In the genomic region with DNA sequence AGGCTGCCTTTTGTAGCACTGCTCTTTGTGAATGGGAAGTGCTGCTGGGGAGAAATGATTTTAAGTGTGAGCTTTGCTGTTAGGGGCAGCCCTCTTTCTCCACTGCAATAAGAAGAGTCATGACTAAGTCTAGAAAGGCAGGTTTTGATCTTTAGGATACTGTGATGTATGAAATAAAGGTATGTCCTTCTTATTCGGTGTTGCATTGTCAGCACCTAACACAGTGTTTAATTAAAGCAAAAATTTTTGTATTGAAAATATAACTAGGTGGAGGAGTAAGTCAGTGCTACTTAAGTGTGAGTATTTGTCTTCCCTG, we compare ENCODE assay signal across 11 cellular contexts.
DNase-seq lines count a peak whose midpoint lies in the region; ATAC-seq and TF ChIP-seq lines count a peak whose summit lies in the region.
"Had no signal": no experiment of that assay in that cellular context is flagged by ENCODE, and none has a peak within 500 bp of the region (broad histone marks: within the 10 kb centered on the region; RNA-seq: fewer than 3 reads in every experiment).

No MANE protein-coding gene starts in this region.

- H3K9me3 Mint-ChIP-seq in stimulated activated effector memory CD8-positive, alpha-beta T cell treated with anti-CD3 and anti-CD28 coated beads, Interleukin-12 subunit alpha, Interleukin-12 subunit beta, amount 100 ng/mL, for 72 hours: no peaks in the 10 kb centered on the region

- H3K36me3 ChIP-seq in RWPE2 (ENCODE audit: low read depth): no peaks in the 10 kb centered on the region

- peak overlapping the region; percentile 10 for H3K4me3 Mint-ChIP-seq in stimulated activated effector memory CD8-positive, alpha-beta T cell treated with anti-CD3 and anti-CD28 coated beads, Interleukin-12 subunit alpha, Interleukin-12 subunit beta, amount 100 ng/mL, for 72 hours

- H3K27ac ChIP-seq in RWPE2 (ENCODE audit: poor library complexity, severe bottlenecking): peak overlapping the region; percentile 78
- peak overlapping the region; percentile 83 for H3K27ac ChIP-seq in epithelial cell of prostate

- no peaks in the 10 kb centered on the region for H3K27me3 ChIP-seq in RWPE2 (ENCODE audit: insufficient read depth, poor library complexity, severe bottlenecking)

- H3K9me3 ChIP-seq in RWPE2 (ENCODE audit: severe bottlenecking): no peaks in the 10 kb centered on the region

- peaks cover 38% of the 10 kb centered on the region for H3K36me3 Mint-ChIP-seq in stimulated activated effector memory CD8-positive, alpha-beta T cell treated with anti-CD3 and anti-CD28 coated beads, Interleukin-12 subunit alpha, Interleukin-12 subunit beta, amount 100 ng/mL, for 72 hours

- H3K4me1 ChIP-seq in RWPE2 (ENCODE audit: insufficient read depth, poor library complexity, severe bottlenecking): peaks cover 41% of the 10 kb centered on the region

- DNase-seq in DMS53 treated with DMSO at 0.1 percent for 48 hours (lab: John Stamatoyannopoulos, UW; ENCODE audit: unreplicated experiment) (peak; percentile 57), RWPE2 (ENCODE audit: low spot score) (no peak), epithelial cell of prostate (ENCODE audit: low read depth, low spot score) (no peak), activated gamma-delta T cell (lab: John Stamatoyannopoulos, UW) (no peak), NCI-H1105 (lab: John Stamatoyannopoulos, UW) (no peak), NCI-H1436 (lab: John Stamatoyannopoulos, UW) (no peak)
- no peak for DNase-seq in stimulated activated effector memory CD8-positive, alpha-beta T cell treated with anti-CD3 and anti-CD28 coated beads, Interleukin-12 subunit alpha, Interleukin-12 subunit beta, amount 100 ng/mL, for 72 hours (ENCODE audit: low spot score in 2 of 2)
- DNase-seq in stimulated activated CD4-positive, alpha-beta T cell treated with anti-CD3 and anti-CD28 coated beads, Interleukin-4, amount 100 ng/mL, for 1 hour: no peak
- DNase-seq: activated CD4-positive, CD25-positive, alpha-beta regulatory T cell; midbrain; stimulated activated CD4-positive, alpha-beta T cell treated with anti-CD3 and anti-CD28 coated beads, Interleukin-4, amount 100 ng/mL, for 4 hours had no signal

- no peak for TF ChIP-seq CTCF in RWPE2 (IDR thresholded peaks at IDR 0.05; ENCODE audit: poor library complexity, severe bottlenecking)

- 0 out of 3 replicates have a peak, but pooled peaks have one; percentile 20 for ATAC-seq in RWPE2 (ENCODE audit: low read depth)
- peak; percentile 58 for ATAC-seq in stimulated activated effector memory CD8-positive, alpha-beta T cell treated with anti-CD3 and anti-CD28 coated beads, Interleukin-12 subunit alpha, Interleukin-12 subunit beta, amount 100 ng/mL, for 72 hours

- H3K27ac Mint-ChIP-seq in stimulated activated effector memory CD8-positive, alpha-beta T cell treated with anti-CD3 and anti-CD28 coated beads, Interleukin-12 subunit alpha, Interleukin-12 subunit beta, amount 100 ng/mL, for 72 hours: peak overlapping the region; percentile 86

- H3K4me1 Mint-ChIP-seq in stimulated activated effector memory CD8-positive, alpha-beta T cell treated with anti-CD3 and anti-CD28 coated beads, Interleukin-12 subunit alpha, Interleukin-12 subunit beta, amount 100 ng/mL, for 72 hours: peaks cover 57% of the 10 kb centered on the region

- H3K4me3 ChIP-seq in RWPE2 (ENCODE audit: severe bottlenecking): no peak overlapping the region
